Comparison of ENCODE assay signal across 8 cellular contexts in genomic region chr6:30396833-30397479, GRCh38. TPM values are rescaled to one million over a fixed set of nuclear protein-coding genes. Genes with fewer than 3 reads are reported as not detected.
DNase-seq lines count a peak whose midpoint lies in the region; ATAC-seq and TF ChIP-seq lines count a peak whose summit lies in the region.

No MANE protein-coding gene starts in this region.

- peak; percentile 90 for TF ChIP-seq CTCF in kidney epithelial cell (IDR thresholded peaks at IDR 0.05; ENCODE audit: insufficient read depth, low read length, poor library complexity, severe bottlenecking)

- no peak overlapping the region for H3K4me3 ChIP-seq in kidney epithelial cell (ENCODE audit: low read depth, low read length)

- H3K27me3 ChIP-seq in kidney epithelial cell (ENCODE audit: control insufficient read depth, insufficient read depth, low read length): peaks cover 14% of the 10 kb centered on the region

- no peak overlapping the region for H3K27ac ChIP-seq in caudate nucleus (ENCODE audit: low read depth, low read length)

- peak; percentile 27 for DNase-seq in Caki2 (ENCODE audit: low read depth)
- peak; percentile 92 for DNase-seq in HEK293T (ENCODE audit: extremely low spot score)
- DNase-seq in NCI-H2196 (lab: John Stamatoyannopoulos, UW; ENCODE audit: unreplicated experiment): peak; percentile 79
- DNase-seq in activated CD4-positive, CD25-positive, alpha-beta regulatory T cell treated with anti-CD3 and anti-CD28 coated beads, Interleukin-2, amount 50 U/mL, for 72 hours: peak; percentile 94
- DNase-seq in caudate nucleus (lab: John Stamatoyannopoulos, UW): peak in 50 of 61 donors; percentile 7 to 69 (median 30)
- peak; percentile 1 for DNase-seq in kidney epithelial cell (ENCODE audit: low read depth)
- peak; percentile 94 for DNase-seq in stimulated activated CD4-positive, alpha-beta T cell treated with anti-CD3 and anti-CD28 coated beads, Interleukin-2, amount 100 ng/mL, for 24 hours

- in situ Hi-C loops in Caki2 (cut with HindIII; ENCODE audit: low pct_unique_long_range_greater_than_20kb, low sequenced_read_pairs): no loop called here

- CTCF ChIA-PET in HEK293T (lab: Yijun Ruan, JAX): interaction anchor here (0.7 to 1.6 kb wide), 5 partner anchors 8 to 158 kb away, joined by 3 to 6 read pairs (median 4); no protein-coding TSS in a partner anchor

- ATAC-seq in HG03571 (IDR thresholded peaks at IDR 0.05; ENCODE audit: unreplicated experiment): no peak

- H3K36me3 ChIP-seq in kidney epithelial cell (ENCODE audit: control insufficient read depth, insufficient read depth, low read length): no peaks in the 10 kb centered on the region

- POLR2A ChIA-PET in HEK293T (lab: Yijun Ruan, JAX): no interaction called here

TF ChIP-seq in HEK293T, 16 proteins besides CTCF, POLR2A, EP300 and RAD21:
- TF ChIP-seq SP1 (IDR thresholded peaks at IDR 0.05) (no peak), PKNOX1 (IDR thresholded peaks at IDR 0.05) (no peak)
TF ChIP-seq in HEK293T: peak in this region for 0.

RNA-seq across cellular contexts. Expression of gene RPP21, which starts 52.0 kb away (rescaled TPM):
- 47.4 and 120 TPM in 2 replicates for total RNA-seq in Caki2 (2014; rRNA removed; shearing (Covaris generic); ENCODE audit: low replicate concordance)
- 74.3 and 94.5 TPM in 2 replicates for total RNA-seq in kidney epithelial cell

Comparison
In these comparisons a context has a peak if more than half of its experiments do, and no peak if none do; other contexts are left out.
1. DNase-seq: peak in every context shown above with its lines; median percentile 94 in activated CD4-positive, CD25-positive, alpha-beta regulatory T cell treated with anti-CD3 and anti-CD28 coated beads, Interleukin-2, amount 50 U/mL, for 72 hours; 94 in stimulated activated CD4-positive, alpha-beta T cell treated with anti-CD3 and anti-CD28 coated beads, Interleukin-2, amount 100 ng/mL, for 24 hours; 92 in HEK293T; 79 in NCI-H2196; 30 in caudate nucleus; 27 in Caki2; 1 in kidney epithelial cell.